ENCODE assay signal across 28 cellular contexts in the genomic region with DNA sequence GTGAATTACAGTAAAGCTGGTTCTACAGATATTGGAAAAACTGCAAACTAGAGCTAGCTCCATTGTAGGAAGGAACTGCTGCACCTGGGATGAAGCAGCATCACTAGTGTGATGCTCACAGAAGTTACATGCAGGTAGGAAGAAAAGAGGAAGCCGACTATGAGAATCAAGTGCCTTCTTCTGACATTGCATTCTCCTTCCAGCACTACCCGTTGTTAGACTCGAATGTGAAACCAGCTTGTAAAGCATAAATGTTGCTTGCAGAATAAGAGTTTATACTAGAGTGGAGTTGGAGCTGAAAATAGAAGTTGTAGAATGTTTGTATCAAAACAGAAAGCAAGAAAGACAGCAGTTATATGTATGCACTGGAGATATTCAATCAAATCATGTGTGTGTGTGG. TPM values are rescaled to one million over a fixed set of nuclear protein-coding genes. Genes with fewer than 3 reads are reported as not detected.
DNase-seq lines count a peak whose midpoint lies in the region; ATAC-seq, FAIRE-seq and TF ChIP-seq lines count a peak whose summit lies in the region.
"Had no signal": no experiment of that assay in that cellular context is flagged by ENCODE, and none has a peak within 500 bp of the region (broad histone marks: within the 10 kb centered on the region; RNA-seq: fewer than 3 reads in every experiment).

No MANE protein-coding gene starts in this region.

- intact Hi-C loops in GM12878 (cut with micrococcal nuclease; ENCODE audit: unreplicated experiment): no loop called here

- no peak for TF ChIP-seq EP300 in GM12878 (IDR thresholded peaks at IDR 0.05; ENCODE audit: borderline replicate concordance in 1 of 2, control insufficient read depth in 1 of 2, low read depth in 2 of 2, low read length in 2 of 2)

- ATAC-seq in GM18870 (IDR thresholded peaks at IDR 0.05; ENCODE audit: unreplicated experiment) (peak; percentile 64), HG03060 (IDR thresholded peaks at IDR 0.05; ENCODE audit: low read depth, unreplicated experiment) (peak; percentile 44), GM12878 (no peak), GM21529 (IDR thresholded peaks at IDR 0.05; ENCODE audit: unreplicated experiment) (no peak)
- ATAC-seq: activated T-cell treated with anti-CD3 and anti-CD28 coated beads, Interleukin-2, amount 50 U/mL, for 4 hours; HCT116; left cardiac atrium had no signal

- no peak overlapping the region for H3K4me2 ChIP-seq in GM12878 (ENCODE audit: control insufficient read depth, insufficient read depth)
- H3K4me2 ChIP-seq: hepatocyte, smooth muscle cell had no signal

- WGBS in GM12878 (ENCODE audit: insufficient coverage, insufficient replicate concordance, low lambda C conversion rate, missing lambda C conversion rate): 98% methylated on average over 3 of the region's 3 CpGs

- no peak for TF ChIP-seq POLR2A in GM12878 (IDR thresholded peaks at IDR 0.05; ENCODE audit: low read depth, low read length)

- no peak overlapping the region for H2AFZ ChIP-seq in GM12878 (ENCODE audit: control insufficient read depth, low read depth, low read length)
- H2AFZ ChIP-seq: hepatocyte had no signal

- CTCF ChIA-PET in GM12878 (lab: Yijun Ruan, JAX): no interaction called here

- DNase-seq in GM12864 (ENCODE audit: low read depth) (peak; percentile 8), GM12878 (ENCODE audit: low read depth, low spot score) (no peak), NOMO-1 treated with dmso at 0.1 percent for 144 hours (lab: John Stamatoyannopoulos, UW; ENCODE audit: unreplicated experiment) (no peak), SHP77 treated with DMSO at 0.1 percent for 48 hours (lab: John Stamatoyannopoulos, UW) (no peak)
- DNase-seq: ACHN; activated T-cell treated with anti-CD3 and anti-CD28 coated beads, Interleukin-2, amount 50 U/mL, for 4 hours; DMS53; esophagus squamous epithelium; KBM-7; left cardiac atrium; mammary epithelial cell; MG63; NCI-H1436; NCI-H2081 treated with DMSO at 0.1 percent for 48 hours; NCI-H446; NCI-H774; nephron progenitor cell; ovary; retina; transverse colon had no signal

- peaks cover 12% of the 10 kb centered on the region; the same call in 2 of the 3 replicates for H3K9me3 ChIP-seq in GM12878 (replicated peaks; ENCODE audit: control insufficient read depth, insufficient read depth, low read length)
- H3K9me3 ChIP-seq: MG63, transverse colon had no signal

- no peak for TF ChIP-seq RAD21 in GM12878 (IDR thresholded peaks at IDR 0.05; ENCODE audit: insufficient read depth, low read depth, low read length)

- in situ Hi-C loops in GM12878 (cut with MboI): no loop called here

- RAD21 ChIA-PET in GM12878 (lab: Charles Lee; ENCODE audit: unreplicated experiment): interaction anchor here (0.7 kb wide), 1 partner anchor 719 kb away, joined by 3 read pairs; no protein-coding TSS in a partner anchor

- TF ChIP-seq CTCF in GM12864 (IDR thresholded peaks at IDR 0.05; ENCODE audit: low read depth, low read length, missing control alignments) (no peak), GM12878 (IDR thresholded peaks at IDR 0.05 in 2 of 3, conservative IDR thresholded peaks at IDR 0.05 in 1 of 3; ENCODE audit: control insufficient read depth in 2 of 3, extremely low read depth in 1 of 3, insufficient read depth in 1 of 3, low read depth in 3 of 3, low read length in 3 of 3) (no peak)

- H3K27ac ChIP-seq in GM12878 (ENCODE audit: control insufficient read depth, insufficient read depth): no peak overlapping the region
- H3K27ac ChIP-seq: esophagus squamous epithelium, hepatocyte, ovary, transverse colon had no signal

- H4K20me1 ChIP-seq in GM12878 (ENCODE audit: control insufficient read depth, insufficient read depth): no peaks in the 10 kb centered on the region

- H3K36me3 ChIP-seq in GM12878 (ENCODE audit: control insufficient read depth in 2 of 2, insufficient read depth in 2 of 2, low read length in 1 of 2): peaks cover 7 to 9% of the 10 kb centered on the region in 2 experiments; a peak in 3 of 4 replicates
- H3K36me3 ChIP-seq: MG63, ovary, transverse colon had no signal

- H3K4me1 ChIP-seq in GM12878 (ENCODE audit: control insufficient read depth, insufficient read depth, low read length): no peaks in the 10 kb centered on the region
- H3K4me1 ChIP-seq: esophagus squamous epithelium, transverse colon had no signal

- no peak overlapping the region for H3K9ac ChIP-seq in GM12878 (ENCODE audit: control insufficient read depth, insufficient read depth, low read length)

- H3K4me3 ChIP-seq in GM12864 (ENCODE audit: low read depth, low read length) (no peak overlapping the region), GM12878 (no peak overlapping the region)
- H3K4me3 ChIP-seq: esophagus squamous epithelium, hepatocyte, MG63, ovary, smooth muscle cell, transverse colon had no signal

- POLR2A ChIA-PET in GM12878 (lab: Charles Lee): interaction anchor here (0.7 kb wide), 1 partner anchor 211 kb away, joined by 5 read pairs; no protein-coding TSS in a partner anchor

- BruUV-seq in GM12878 (replicated peaks; lab: Mats Ljungman, UMichigan): no TSS peak

- H3K27me3 ChIP-seq in GM12878 (replicated peaks in 1 of 2; ENCODE audit: control insufficient read depth in 2 of 2, insufficient read depth in 2 of 2, low read length in 1 of 2): no peaks in the 10 kb centered on the region
- H3K27me3 ChIP-seq: esophagus squamous epithelium, hepatocyte, MG63, ovary, transverse colon had no signal

- SMC1A ChIA-PET in GM12878 (lab: Charles Lee; ENCODE audit: uncharacterized antibody, unreplicated experiment): interaction anchor here (1.0 kb wide), 1 partner anchor 560 kb away, joined by 3 read pairs; no protein-coding TSS in a partner anchor

- H3K79me2 ChIP-seq in GM12878 (ENCODE audit: control insufficient read depth, insufficient read depth, low read length): 0 out of 2 replicates have a peak, but pooled peaks cover 1% of the 10 kb centered on the region

- FAIRE-seq in GM12878 (lab: Jason Lieb, UNC): peak; percentile 7
- FAIRE-seq: frontal cortex, GM18507 had no signal

TF ChIP-seq in GM12878, 131 proteins besides CTCF, POLR2A, EP300 and RAD21:
- no peak for TF ChIP-seq USF1 (IDR thresholded peaks at IDR 0.05; ENCODE audit: borderline replicate concordance, extremely low read length, insufficient read depth, low read depth, low read length)
- TF ChIP-seq NR2C1 (IDR thresholded peaks at IDR 0.05): no peak
- no peak for TF ChIP-seq RCOR1 (conservative IDR thresholded peaks at IDR 0.05; ENCODE audit: low read depth, low read length)
- TF ChIP-seq DPF2 (IDR thresholded peaks at IDR 0.05): no peak
- TF ChIP-seq POU2F2 (IDR thresholded peaks at IDR 0.05; ENCODE audit: borderline replicate concordance, low read depth, low read length): no peak
- TF ChIP-seq, protein P1, sequence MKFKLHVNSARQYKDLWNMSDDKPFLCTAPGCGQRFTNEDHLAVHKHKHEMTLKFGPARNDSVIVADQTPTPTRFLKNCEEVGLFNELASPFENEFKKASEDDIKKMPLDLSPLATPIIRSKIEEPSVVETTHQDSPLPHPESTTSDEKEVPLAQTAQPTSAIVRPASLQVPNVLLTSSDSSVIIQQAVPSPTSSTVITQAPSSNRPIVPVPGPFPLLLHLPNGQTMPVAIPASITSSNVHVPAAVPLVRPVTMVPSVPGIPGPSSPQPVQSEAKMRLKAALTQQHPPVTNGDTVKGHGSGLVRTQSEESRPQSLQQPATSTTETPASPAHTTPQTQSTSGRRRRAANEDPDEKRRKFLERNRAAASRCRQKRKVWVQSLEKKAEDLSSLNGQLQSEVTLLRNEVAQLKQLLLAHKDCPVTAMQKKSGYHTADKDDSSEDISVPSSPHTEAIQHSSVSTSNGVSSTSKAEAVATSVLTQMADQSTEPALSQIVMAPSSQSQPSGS (IDR thresholded peaks at IDR 0.05; ENCODE audit: low read length): no peak
- TF ChIP-seq RB1 (IDR thresholded peaks at IDR 0.05; ENCODE audit: borderline replicate concordance): no peak
- TF ChIP-seq FOXM1 (IDR thresholded peaks at IDR 0.05; ENCODE audit: low read depth, low read length): no peak
- no peak for TF ChIP-seq BHLHE40 (IDR thresholded peaks at IDR 0.05; ENCODE audit: borderline replicate concordance in 1 of 2, low read depth in 2 of 2, low read length in 1 of 2)

RNA-seq across cellular contexts. Expression of gene TRIM24, which starts 49.9 kb away (rescaled TPM):
- 32.0 and 35.8 TPM in 2 replicates for total RNA-seq in GM12878 (2013; cell fraction: nucleolus; rRNA removed)
- total RNA-seq in GM12878 (2014; rRNA removed) (13.6 and 14.3 TPM in 2 replicates), GM12878 (2014; rRNA removed; fragmentation: Illumina TruSeq; extraction: Trizol) (12.0 and 13.6 TPM in 2 replicates), GM12878 (2021) (17.1 and 17.8 TPM in 2 replicates)
- 4.5 TPM for polyA plus RNA-seq in GM12878 (2011; ENCODE audit: low read depth)
- polyA plus RNA-seq in GM12878 (2011; rRNA removed) (23.5 and 24.1 TPM in 2 replicates), GM12878 (2014; fragmentation: Illumina TruSeq; extraction: Trizol) (19.7 and 24.5 TPM in 2 replicates), GM12878 (2014; fragmentation: Nextera tagmentation; extraction: Ambion mirVana) (1 to 10 TPM; 4.6 to 5.4 TPM), GM12878 (2014; rRNA removed) (9.7 and 11.3 TPM in 2 replicates), GM12878 (2016; fragmentation: Nextera tagmentation; extraction: Ambion mirVana) (10 to 100 TPM; 11.2 to 15.5 TPM)
- polyA plus RNA-seq in GM12878 (2011; cell fraction: cytosol; rRNA removed): 10.5 and 11.1 TPM in 2 replicates
- polyA plus RNA-seq in GM12878 (2011; cell fraction: nucleus; rRNA removed): 15.9 and 16.1 TPM in 2 replicates
- 6.6 and 8.4 TPM in 2 replicates for polyA plus RNA-seq in GM12878 (2012)
- polyA minus RNA-seq in GM12878 (2011; rRNA and poly(A)+ RNA removed): 23.6 and 43.4 TPM in 2 replicates
- polyA minus RNA-seq in GM12878 (2011; cell fraction: cytosol; rRNA and poly(A)+ RNA removed): 9.9 and 14.9 TPM in 2 replicates
- 16.7 and 30.4 TPM in 2 replicates for polyA minus RNA-seq in GM12878 (2011; cell fraction: nucleus; rRNA and poly(A)+ RNA removed)

Comparison
In these comparisons a context has a peak if more than half of its experiments do, and no peak if none do; other contexts are left out.
1. ATAC-seq: peak in GM18870 (single experiment) and HG03060 (single experiment); none in GM12878 (single experiment) and GM21529 (single experiment).